In the genomic region with DNA sequence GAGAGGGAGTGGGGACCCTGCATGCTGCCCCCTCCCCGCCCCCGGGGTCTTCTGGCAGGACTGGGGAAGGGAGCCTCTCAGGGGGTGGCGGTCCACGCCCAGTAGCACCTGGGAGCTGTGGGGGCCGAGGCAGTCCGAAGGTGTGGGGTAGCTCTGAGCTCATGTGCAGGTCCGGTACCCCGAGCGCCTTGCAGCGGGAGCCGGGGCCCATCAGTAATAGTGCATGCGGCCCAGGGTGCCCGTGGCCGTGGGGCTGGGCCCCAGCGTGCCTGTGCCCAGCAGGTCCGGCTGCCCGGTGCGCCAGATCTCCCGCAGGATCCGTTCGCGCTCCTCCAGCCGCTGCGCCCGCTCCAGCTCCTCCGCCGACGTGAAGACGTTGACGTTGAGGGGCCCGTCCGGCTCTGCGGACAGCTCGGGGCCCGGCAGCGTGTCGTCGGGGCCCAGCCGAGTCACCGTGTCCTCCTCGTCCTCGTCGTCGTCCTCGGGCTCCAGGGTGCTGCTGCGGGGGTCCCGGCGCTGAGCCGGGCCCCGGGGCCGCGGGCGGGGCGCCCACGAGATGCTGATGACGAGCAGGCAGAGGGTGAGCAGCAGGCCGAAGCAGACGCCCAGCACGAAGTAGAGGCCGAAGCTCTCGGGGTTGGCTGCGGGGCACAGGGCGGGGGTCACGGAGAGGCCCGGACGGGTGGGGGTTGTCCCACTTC, we compare ENCODE assay signal across 2 cellular contexts.
TF ChIP-seq lines count a peak whose summit lies in the region.

No MANE protein-coding gene starts in this region.

TF ChIP-seq in IMR-90, 13 proteins besides CTCF, POLR2A, EP300 and RAD21:
- no peak for TF ChIP-seq FOS (IDR thresholded peaks at IDR 0.05; ENCODE audit: low read depth, low read length)
- no peak for TF ChIP-seq SMC3 (IDR thresholded peaks at IDR 0.05; ENCODE audit: low read depth, low read length)
- no peak for TF ChIP-seq CEBPB (IDR thresholded peaks at IDR 0.05; ENCODE audit: low read depth, low read length)
- no peak for TF ChIP-seq CHD1 (IDR thresholded peaks at IDR 0.05; ENCODE audit: low read depth, low read length)
- TF ChIP-seq, protein P1, sequence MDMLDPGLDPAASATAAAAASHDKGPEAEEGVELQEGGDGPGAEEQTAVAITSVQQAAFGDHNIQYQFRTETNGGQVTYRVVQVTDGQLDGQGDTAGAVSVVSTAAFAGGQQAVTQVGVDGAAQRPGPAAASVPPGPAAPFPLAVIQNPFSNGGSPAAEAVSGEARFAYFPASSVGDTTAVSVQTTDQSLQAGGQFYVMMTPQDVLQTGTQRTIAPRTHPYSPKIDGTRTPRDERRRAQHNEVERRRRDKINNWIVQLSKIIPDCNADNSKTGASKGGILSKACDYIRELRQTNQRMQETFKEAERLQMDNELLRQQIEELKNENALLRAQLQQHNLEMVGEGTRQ (IDR thresholded peaks at IDR 0.05; ENCODE audit: low read depth, low read length) = no peak
- TF ChIP-seq, protein P2, sequence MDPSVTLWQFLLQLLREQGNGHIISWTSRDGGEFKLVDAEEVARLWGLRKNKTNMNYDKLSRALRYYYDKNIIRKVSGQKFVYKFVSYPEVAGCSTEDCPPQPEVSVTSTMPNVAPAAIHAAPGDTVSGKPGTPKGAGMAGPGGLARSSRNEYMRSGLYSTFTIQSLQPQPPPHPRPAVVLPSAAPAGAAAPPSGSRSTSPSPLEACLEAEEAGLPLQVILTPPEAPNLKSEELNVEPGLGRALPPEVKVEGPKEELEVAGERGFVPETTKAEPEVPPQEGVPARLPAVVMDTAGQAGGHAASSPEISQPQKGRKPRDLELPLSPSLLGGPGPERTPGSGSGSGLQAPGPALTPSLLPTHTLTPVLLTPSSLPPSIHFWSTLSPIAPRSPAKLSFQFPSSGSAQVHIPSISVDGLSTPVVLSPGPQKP (IDR thresholded peaks at IDR 0.05; ENCODE audit: borderline replicate concordance, low read depth, low read length) = no peak
- TF ChIP-seq MXI1 (IDR thresholded peaks at IDR 0.05; ENCODE audit: borderline replicate concordance, low read depth, low read length) = no peak
- TF ChIP-seq BHLHE40 (IDR thresholded peaks at IDR 0.05; ENCODE audit: low read depth, low read length) = no peak
- TF ChIP-seq RCOR1 (IDR thresholded peaks at IDR 0.05; ENCODE audit: insufficient replicate concordance, low read length) = no peak
- TF ChIP-seq NFE2L2 (IDR thresholded peaks at IDR 0.05; ENCODE audit: low read depth, low read length) = no peak
TF ChIP-seq in IMR-90: peak in this region for 0.

TF ChIP-seq in endothelial cell of umbilical vein, 7 proteins besides CTCF, POLR2A, EP300 and RAD21:
- TF ChIP-seq, protein P3, sequence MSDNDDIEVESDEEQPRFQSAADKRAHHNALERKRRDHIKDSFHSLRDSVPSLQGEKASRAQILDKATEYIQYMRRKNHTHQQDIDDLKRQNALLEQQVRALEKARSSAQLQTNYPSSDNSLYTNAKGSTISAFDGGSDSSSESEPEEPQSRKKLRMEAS (IDR thresholded peaks at IDR 0.05; ENCODE audit: insufficient read depth, insufficient read length) = no peak
- TF ChIP-seq JUN (IDR thresholded peaks at IDR 0.05; ENCODE audit: borderline replicate concordance, insufficient read depth, insufficient read length, low read depth) = no peak
- TF ChIP-seq GATA2 (IDR thresholded peaks at IDR 0.05; ENCODE audit: insufficient read depth, insufficient read length, low read depth, low read length) = no peak
- TF ChIP-seq FOS (IDR thresholded peaks at IDR 0.05; ENCODE audit: borderline replicate concordance, insufficient read depth, low read length) = no peak
- TF ChIP-seq EZH2 (IDR thresholded peaks at IDR 0.05; ENCODE audit: borderline replicate concordance, low read depth, low read length, severe bottlenecking) = no peak
- TF ChIP-seq POLR2AphosphoS5 (IDR thresholded peaks at IDR 0.05; ENCODE audit: insufficient read depth, low read depth, low read length) = no peak
- no peak for TF ChIP-seq MYC (IDR thresholded peaks at IDR 0.05; ENCODE audit: low read depth, low read length)
